In the genomic region with DNA sequence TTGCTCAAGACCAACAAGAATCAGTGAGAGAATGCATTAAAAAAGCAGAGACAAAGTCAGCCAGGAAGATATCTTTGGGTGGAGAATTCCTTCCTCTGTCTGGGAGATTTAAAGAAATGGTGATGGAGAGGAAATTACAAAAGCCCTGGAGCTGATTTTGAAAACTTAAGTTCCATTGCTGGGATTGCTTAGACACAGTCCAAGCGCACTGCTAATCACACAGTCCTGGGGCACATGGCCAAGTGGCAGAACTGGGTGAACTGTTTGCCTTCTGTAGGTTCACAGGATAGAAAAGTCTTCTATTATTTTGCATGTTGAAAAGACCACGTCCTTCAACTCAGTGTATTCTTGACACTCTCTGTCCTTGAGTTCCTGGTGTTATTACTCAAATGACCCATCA, we compare ENCODE assay signal across 25 cellular contexts.
"Had no signal": no experiment of that assay in that cellular context is flagged by ENCODE, and none has a peak within 500 bp of the region (broad histone marks: within the 10 kb centered on the region; RNA-seq: fewer than 3 reads in every experiment).

No MANE protein-coding gene starts in this region.

- DNase-seq: activated CD4-positive, alpha-beta memory T cell treated with anti-CD3 and anti-CD28 coated beads for 36 hours; activated CD4-positive, alpha-beta T cell treated with anti-CD3 and anti-CD28 coated beads for 36 hours; activated CD4-positive, alpha-beta T cell treated with anti-CD3 and anti-CD28 coated beads, Interleukin-2, amount 10 ng/mL, durations not matched to agents 24 days and 14 days; activated CD4-positive, CD25-positive, alpha-beta regulatory T cell; activated CD4-positive, CD25-positive, alpha-beta regulatory T cell treated with anti-CD3 and anti-CD28 coated beads, Interleukin-2, amount 50 U/mL, for 72 hours; activated CD8-positive, alpha-beta memory T cell treated with anti-CD3 and anti-CD28 coated beads, Interleukin-2, amount 10 ng/mL, durations not matched to agents 7 days and 5 days; activated CD8-positive, alpha-beta memory T cell treated with anti-CD3 and anti-CD28 coated beads, Interleukin-2, amount 50 U/mL, for 4 hours; activated CD8-positive, alpha-beta T cell treated with anti-CD3 and anti-CD28 coated beads, Interleukin-2, amount 10 ng/mL, durations not matched to agents 7 days and 5 days; activated effector memory CD4-positive, alpha-beta T cell treated with anti-CD3 and anti-CD28 coated beads, Interleukin-2, amount 50 U/mL, for 16 hours; activated naive CD4-positive, alpha-beta T cell treated with anti-CD3 and anti-CD28 coated beads for 36 hours; activated naive CD8-positive, alpha-beta T cell treated with anti-CD3 and anti-CD28 coated beads for 36 hours; activated naive CD8-positive, alpha-beta T cell treated with anti-CD3 and anti-CD28 coated beads, Interleukin-2, amount 50 U/mL, for 24 hours; activated T-cell treated with anti-CD3 and anti-CD28 coated beads, Interleukin-2, amount 50 U/mL, for 1 hour; activated T-cell treated with anti-CD3 and anti-CD28 coated beads, Interleukin-2, amount 50 U/mL, for 48 hours; aorta; body of pancreas; central memory CD4-positive, alpha-beta T cell; cerebellar nuclear complex; colonic mucosa; effector CD8-positive, alpha-beta T cell; foreskin melanocyte; T-helper 2 cell had no signal

- ATAC-seq: activated CD4-positive, alpha-beta T cell treated with anti-CD3 and anti-CD28 coated beads for 36 hours; activated CD8-positive, alpha-beta memory T cell treated with anti-CD3 and anti-CD28 coated beads, Interleukin-2, amount 10 ng/mL, durations not matched to agents 7 days and 5 days; activated CD8-positive, alpha-beta T cell treated with anti-CD3 and anti-CD28 coated beads, Interleukin-2, amount 10 ng/mL, durations not matched to agents 7 days and 5 days; activated naive CD8-positive, alpha-beta T cell treated with anti-CD3 and anti-CD28 coated beads, Interleukin-2, amount 50 U/mL, for 24 hours; body of pancreas; gastroesophageal sphincter had no signal

- H3K27ac ChIP-seq: adrenal gland, body of pancreas, colonic mucosa, epithelial cell of prostate, gastroesophageal sphincter had no signal

- H3K9me3 ChIP-seq: adrenal gland, body of pancreas, colonic mucosa had no signal

- H3K4me1 ChIP-seq: adrenal gland, body of pancreas, colonic mucosa, gastroesophageal sphincter had no signal

- H3K27me3 ChIP-seq: adrenal gland, body of pancreas, colonic mucosa, gastroesophageal sphincter had no signal

- H3K4me3 ChIP-seq: adrenal gland, body of pancreas, colonic mucosa, gastroesophageal sphincter had no signal
